ENCODE assay signal across 28 cellular contexts in the genomic region with DNA sequence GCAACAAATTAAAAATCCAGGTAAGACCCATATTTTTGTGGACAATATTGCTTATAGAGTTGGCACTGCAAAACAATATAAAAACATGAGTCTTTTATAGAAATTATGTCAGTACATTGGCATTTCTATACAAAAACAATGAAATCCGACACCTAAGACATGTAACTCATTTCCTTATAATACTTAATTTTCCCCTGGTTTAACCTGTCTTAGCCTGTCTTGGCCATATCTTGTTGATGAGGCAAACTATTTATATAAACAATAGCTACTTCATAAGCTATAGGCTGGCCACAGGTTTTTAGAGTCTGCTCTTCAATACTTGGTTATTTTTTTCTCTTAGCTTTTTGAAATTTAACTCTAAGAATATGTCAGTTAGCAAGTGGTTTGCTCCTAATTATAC. TPM values are rescaled to one million over a fixed set of nuclear protein-coding genes. Genes with fewer than 3 reads are reported as not detected.
DNase-seq lines count a peak whose midpoint lies in the region; ATAC-seq, FAIRE-seq and TF ChIP-seq lines count a peak whose summit lies in the region.
"Had no signal": no experiment of that assay in that cellular context is flagged by ENCODE, and none has a peak within 500 bp of the region (broad histone marks: within the 10 kb centered on the region; RNA-seq: fewer than 3 reads in every experiment).

No MANE protein-coding gene starts in this region.

- no peaks in the 10 kb centered on the region for H3K4me1 Mint-ChIP-seq in CD14-positive monocyte
- H3K4me1 Mint-ChIP-seq: CD4-positive, alpha-beta memory T cell; IgD-negative memory B cell had no signal

- intact Hi-C loops in CD14-positive monocyte (cut with micrococcal nuclease): no loop called here
- intact Hi-C loops in testis (cut with DNase I; ENCODE audit: low total_unique reads): no loop called here

- no peak overlapping the region for H3K27ac Mint-ChIP-seq in CD14-positive monocyte
- H3K27ac Mint-ChIP-seq: CD4-positive, alpha-beta memory T cell; GM23338; H9; IgD-negative memory B cell had no signal

- H3K27me3 Mint-ChIP-seq in CD14-positive monocyte (ENCODE audit: low read depth in 3 of 3): no peaks in the 10 kb centered on the region
- H3K27me3 Mint-ChIP-seq: CD4-positive, alpha-beta memory T cell; IgD-negative memory B cell had no signal

- no peak for ATAC-seq in HG02678 (IDR thresholded peaks at IDR 0.05; ENCODE audit: unreplicated experiment)
- ATAC-seq: A549, GM12878, GM23338 had no signal

- H3K4me2 ChIP-seq in keratinocyte (ENCODE audit: control insufficient read depth, extremely low read depth, insufficient read depth, low read depth, low read length): no peak overlapping the region
- H3K4me2 ChIP-seq: A549; BLaER1 treated with 17β-estradiol and CSF1 and Interleukin-3, amounts not matched to agents 10 nM and 100 nM; KMS-11 had no signal

- no peaks in the 10 kb centered on the region for H3K9me1 ChIP-seq in keratinocyte (ENCODE audit: control insufficient read depth, extremely low read depth, insufficient read depth, low read length)

- no peak overlapping the region for H3K9ac ChIP-seq in keratinocyte (ENCODE audit: control insufficient read depth, extremely low read depth, insufficient read depth, low read length)
- H3K9ac ChIP-seq: BLaER1 treated with 17β-estradiol and CSF1 and Interleukin-3, amounts not matched to agents 10 nM and 100 nM; KMS-11 had no signal

- peaks cover 0 to 5% (median 1%) of the 10 kb centered on the region in 7 donors for H3K9me3 Mint-ChIP-seq in CD14-positive monocyte

- H3K27me3 ChIP-seq in bronchial epithelial cell (ENCODE audit: control insufficient read depth, insufficient read depth, low read length) (no peaks in the 10 kb centered on the region), keratinocyte (ENCODE audit: control insufficient read depth, extremely low read depth, insufficient read depth, low read length) (no peaks in the 10 kb centered on the region), testis (no peaks in the 10 kb centered on the region)
- H3K27me3 ChIP-seq: BLaER1 treated with 17β-estradiol and CSF1 and Interleukin-3, amounts not matched to agents 10 nM and 100 nM had no signal

- H3K36me3 ChIP-seq in bronchial epithelial cell (ENCODE audit: control insufficient read depth, insufficient read depth, low read length) (no peaks in the 10 kb centered on the region), keratinocyte (ENCODE audit: control insufficient read depth in 2 of 2, extremely low read depth in 1 of 2, insufficient read depth in 2 of 2, low read length in 2 of 2) (no peaks in the 10 kb centered on the region), testis (ENCODE audit: low read depth, missing control alignments) (no peaks in the 10 kb centered on the region)
- H3K36me3 ChIP-seq: BLaER1 treated with 17β-estradiol and CSF1 and Interleukin-3, amounts not matched to agents 10 nM and 100 nM had no signal

- H3K9me3 ChIP-seq in keratinocyte (ENCODE audit: control insufficient read depth, low read depth, low read length) (no peaks in the 10 kb centered on the region), testis (no peaks in the 10 kb centered on the region)

- dilution Hi-C loops in keratinocyte (cut with MboI; ENCODE audit: extremely low pct_ligation_motif_present, low sequenced_read_pairs): no loop called here

- WGBS in testis, 2 donors: 77 to 80% methylated on average over 1 of the region's 1 CpG

- no peaks in the 10 kb centered on the region for H4K20me1 ChIP-seq in keratinocyte (ENCODE audit: control insufficient read depth, extremely low read depth, insufficient read depth, low read length)
- H4K20me1 ChIP-seq: BLaER1 treated with 17β-estradiol and CSF1 and Interleukin-3, amounts not matched to agents 10 nM and 100 nM had no signal

- H3K4me3 ChIP-seq in bronchial epithelial cell (ENCODE audit: low read depth, low read length) (no peak overlapping the region), keratinocyte (ENCODE audit: control insufficient read depth in 2 of 3, extremely low read depth in 1 of 3, insufficient read depth in 2 of 3, low read depth in 1 of 3, low read length in 3 of 3) (no peak overlapping the region), testis (no peak overlapping the region)
- H3K4me3 ChIP-seq: A549; BLaER1 treated with 17β-estradiol and CSF1 and Interleukin-3, amounts not matched to agents 10 nM and 100 nM; GM12878; GM23338; SK-N-MC had no signal

- FAIRE-seq in bronchial epithelial cell (lab: Jason Lieb, UNC) (no peak), keratinocyte (lab: Jason Lieb, UNC) (no peak)
- FAIRE-seq: A549, GM12878 had no signal

- H3K4me1 ChIP-seq in keratinocyte (ENCODE audit: control insufficient read depth, extremely low read depth, insufficient read depth, low read length) (no peaks in the 10 kb centered on the region), testis (no peaks in the 10 kb centered on the region)
- H3K4me1 ChIP-seq: A549; BLaER1 treated with 17β-estradiol and CSF1 and Interleukin-3, amounts not matched to agents 10 nM and 100 nM had no signal

- H3K4me3 Mint-ChIP-seq in CD14-positive monocyte: no peak overlapping the region
- H3K4me3 Mint-ChIP-seq: CD4-positive, alpha-beta memory T cell; GM23338; H9; IgD-negative memory B cell had no signal

- TF ChIP-seq POLR2A in testis (IDR thresholded peaks at IDR 0.05): no peak

- H3K79me2 ChIP-seq in keratinocyte (ENCODE audit: control insufficient read depth, insufficient read depth, low read length): no peaks in the 10 kb centered on the region

- TF ChIP-seq CTCF in bronchial epithelial cell (IDR thresholded peaks at IDR 0.05; ENCODE audit: insufficient read depth, low read length, severe bottlenecking) (no peak), keratinocyte (optimal IDR thresholded peaks at IDR 0.05 in 1 of 3, IDR thresholded peaks at IDR 0.05 in 1 of 3, conservative IDR thresholded peaks at IDR 0.05 in 1 of 3; ENCODE audit: extremely low read depth in 1 of 3, insufficient read depth in 2 of 3, low read length in 3 of 3) (no peak), CD14-positive monocyte (IDR thresholded peaks at IDR 0.05) (no peak), testis (IDR thresholded peaks at IDR 0.05) (no peak)

- H3K36me3 Mint-ChIP-seq in CD14-positive monocyte: no peaks in the 10 kb centered on the region
- H3K36me3 Mint-ChIP-seq: CD4-positive, alpha-beta memory T cell; IgD-negative memory B cell had no signal

- peak overlapping the region; percentile 18 for H3K27ac ChIP-seq in keratinocyte (ENCODE audit: control insufficient read depth, insufficient read depth, low read length)
- H3K27ac ChIP-seq in testis: no peak overlapping the region
- H3K27ac ChIP-seq: A549; BLaER1 treated with 17β-estradiol and CSF1 and Interleukin-3, amounts not matched to agents 10 nM and 100 nM; KMS-11; SK-N-MC had no signal

- DNase-seq in HPDE6-E6E7 (ENCODE audit: extremely low spot score): peak; percentile 34
- peak; percentile 0 for DNase-seq in M059J (ENCODE audit: low read depth)
- DNase-seq in bronchial epithelial cell (ENCODE audit: low read depth): peak; percentile 89
- peak; percentile 25 for DNase-seq in keratinocyte (ENCODE audit: low read depth, low spot score)
- no peak for DNase-seq in CD14-positive monocyte (ENCODE audit: low spot score)
- no peak for DNase-seq in testis
- DNase-seq: AML-193; CD4-positive, alpha-beta memory T cell; COR-L47; DMS79; EL; GDM1; H9; NCI-H1092 treated with DMSO at 0.1 percent for 48 hours; NCI-H1436; NCI-H187 treated with DMSO at 0.1 percent for 48 hours; NCI-H446; NCI-H524 treated with DMSO at 0.1 percent for 48 hours; RPMI8226; SHP77 treated with DMSO at 0.1 percent for 48 hours had no signal

- no peak overlapping the region for H2AFZ ChIP-seq in keratinocyte (ENCODE audit: control insufficient read depth, low read length)
- H2AFZ ChIP-seq: GM23338 had no signal

RNA-seq across cellular contexts. Expression of a gene that starts 44.7 kb away (rescaled TPM):
- total RNA-seq in M059J (2014; rRNA removed; shearing (Covaris generic)): not detected in 2 replicates
- total RNA-seq in bronchial epithelial cell (not detected in 2 replicates), testis (1 to 10 TPM; 2.8 to 4.3 TPM)
- polyA plus RNA-seq in keratinocyte (not detected in 3 replicates), CD14-positive monocyte (not detected), testis (ENCODE audit: insufficient read depth, low read depth, low replicate concordance) (16.8 TPM)
- polyA plus RNA-seq in keratinocyte (2011; ENCODE audit: low read depth): not detected
- polyA plus RNA-seq in keratinocyte (2011; cell fraction: cytosol; rRNA removed): not detected in 2 replicates
- not detected in 2 replicates for polyA plus RNA-seq in keratinocyte (2011; cell fraction: nucleus; rRNA removed)
- polyA plus RNA-seq in keratinocyte (2012; ENCODE audit: low replicate concordance): not detected in 2 replicates
- polyA minus RNA-seq in keratinocyte: not detected in 3 replicates
- not detected for polyA minus RNA-seq in keratinocyte (2011; cell fraction: cytosol; rRNA and poly(A)+ RNA removed)
- polyA minus RNA-seq in keratinocyte (2011; cell fraction: nucleus; rRNA and poly(A)+ RNA removed): not detected in 2 replicates
- total RNA-seq: CD4-positive, alpha-beta memory T cell; GM12878; GM23338; H9 had no signal
- polyA plus RNA-seq: A549; CD4-positive, alpha-beta memory T cell; GM12878; GM23338; IgD-negative memory B cell had no signal

Comparison
In these comparisons a context has a peak if more than half of its experiments do, and no peak if none do; other contexts are left out.
1. DNase-seq: peak in HPDE6-E6E7 (single experiment), M059J (single experiment), bronchial epithelial cell (single experiment) and keratinocyte (single experiment); none in CD14-positive monocyte (single experiment) and testis (single experiment).